In genomic region chr20:18225652-18226051, GRCh38 we compare ENCODE assay signal across 16 cellular contexts.
DNase-seq lines count a peak whose midpoint lies in the region; ATAC-seq and TF ChIP-seq lines count a peak whose summit lies in the region.
"Had no signal": no experiment of that assay in that cellular context is flagged by ENCODE, and none has a peak within 500 bp of the region (broad histone marks: within the 10 kb centered on the region; RNA-seq: fewer than 3 reads in every experiment).

No MANE protein-coding gene starts in this region.

- no peak for TF ChIP-seq CTCF in choroid plexus epithelial cell (conservative IDR thresholded peaks at IDR 0.05; ENCODE audit: low read depth, low read length)

- H3K4me3 ChIP-seq in choroid plexus epithelial cell (ENCODE audit: low read depth, low read length) (no peak overlapping the region), iPS-18a (ENCODE audit: low read length) (no peak overlapping the region)
- H3K4me3 ChIP-seq: right atrium auricular region, stomach had no signal

- peaks cover 15% of the 10 kb centered on the region for H3K4me1 ChIP-seq in iPS-18a (ENCODE audit: control insufficient read depth, low read depth, low read length)

- DNase-seq in NCI-H446 treated with DMSO at 0.1 percent for 48 hours (lab: John Stamatoyannopoulos, UW) (peak; percentile 17), choroid plexus epithelial cell (ENCODE audit: low read depth) (peak; percentile 29), smooth muscle cell of the brain vasculature (ENCODE audit: low read depth, low spot score) (peak; percentile 2), NCI-H1105 (lab: John Stamatoyannopoulos, UW) (no peak), posterior cingulate gyrus (no peak)
- DNase-seq: activated CD8-positive, alpha-beta memory T cell treated with anti-CD3 and anti-CD28 coated beads, Interleukin-2, amount 50 U/mL, for 48 hours; CD4-positive, alpha-beta T cell; GDM1; Karpas-422; NCI-H2081 treated with DMSO at 0.1 percent for 48 hours; NK-92 treated with Interleukin-12 subunit alpha and Interleukin-12 subunit beta, amount 100 ng/mL, for 24 hours; WERI-Rb-1 had no signal

- no peaks in the 10 kb centered on the region for H3K27me3 ChIP-seq in iPS-18a (ENCODE audit: control insufficient read depth, insufficient read depth, low read length)
- H3K27me3 ChIP-seq: right atrium auricular region, stomach had no signal

- H3K9ac ChIP-seq in iPS-18a (ENCODE audit: low read length) = peak overlapping the region; percentile 26

- H3K27ac ChIP-seq in iPS-18a (ENCODE audit: low read length) = no peak overlapping the region
- H3K27ac ChIP-seq: right atrium auricular region, stomach, WERI-Rb-1 had no signal

- no peak for ATAC-seq in HG02571 (IDR thresholded peaks at IDR 0.05; ENCODE audit: unreplicated experiment)

- no peaks in the 10 kb centered on the region for H3K36me3 ChIP-seq in iPS-18a (ENCODE audit: control insufficient read depth, low read depth, low read length)
- H3K36me3 ChIP-seq: right atrium auricular region, stomach, WERI-Rb-1 had no signal

- intact Hi-C loops in posterior cingulate gyrus (cut with DNase I) = no loop called here

- H3K9me3 ChIP-seq in iPS-18a (ENCODE audit: control insufficient read depth, low read depth, low read length) = no peaks in the 10 kb centered on the region
- H3K9me3 ChIP-seq: right atrium auricular region, stomach had no signal

Comparison
In these comparisons a context has a peak if more than half of its experiments do, and no peak if none do; other contexts are left out.
1. DNase-seq: peak in NCI-H446 treated with DMSO at 0.1 percent for 48 hours (single experiment), choroid plexus epithelial cell (single experiment) and smooth muscle cell of the brain vasculature (single experiment); none in NCI-H1105 (single experiment) and posterior cingulate gyrus (0 of 10).